18 cellular contexts compared by ENCODE assay signal in the genomic region with DNA sequence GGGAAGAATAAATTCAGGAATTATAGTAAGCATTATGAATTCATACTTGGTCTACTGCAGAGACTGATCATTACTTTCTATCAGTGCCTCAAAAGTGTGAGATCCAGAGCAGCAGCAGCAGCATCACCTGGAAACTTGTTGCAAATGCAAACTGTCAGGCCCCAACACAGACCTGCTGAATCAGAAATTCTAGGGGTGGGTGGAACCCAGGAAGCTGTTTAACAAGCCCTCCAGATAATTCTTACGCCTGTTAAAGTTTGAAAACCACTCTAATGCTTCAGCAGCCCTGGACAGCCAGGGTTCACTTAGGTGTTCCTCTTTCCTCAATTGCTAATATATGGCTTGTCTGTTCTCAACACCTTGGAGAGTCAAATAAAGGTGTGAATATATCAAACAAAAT. TPM values are rescaled to one million over a fixed set of nuclear protein-coding genes. Genes with fewer than 3 reads are reported as not detected.
DNase-seq lines count a peak whose midpoint lies in the region; ATAC-seq and TF ChIP-seq lines count a peak whose summit lies in the region.
"Had no signal": no experiment of that assay in that cellular context is flagged by ENCODE, and none has a peak within 500 bp of the region (broad histone marks: within the 10 kb centered on the region; RNA-seq: fewer than 3 reads in every experiment).

No MANE protein-coding gene starts in this region.

- no peak overlapping the region for H3K27ac ChIP-seq in CD4-positive, alpha-beta memory T cell (ENCODE audit: low read depth, low read length)
- no peak overlapping the region for H3K27ac ChIP-seq in foreskin keratinocyte
- H3K27ac ChIP-seq in spleen, result peak overlapping the region in 1 of 8 donors; percentile 7
- H3K27ac ChIP-seq: HL-60 had no signal

- no peak overlapping the region for H3K4me3 Mint-ChIP-seq in CD4-positive, alpha-beta memory T cell
- no peak overlapping the region for H3K4me3 Mint-ChIP-seq in naive thymus-derived CD8-positive, alpha-beta T cell

- POLR2A ChIA-PET in CD4-positive, alpha-beta memory T cell (lab: Charles Lee; ENCODE audit: partially characterized antibody), result interaction anchor here (6.3 kb wide), 1 partner anchor 19 kb away, joined by 39 read pairs; the partner anchor contains the start of gene CACUL1
- POLR2A ChIA-PET in naive thymus-derived CD8-positive, alpha-beta T cell (lab: Charles Lee), result interaction anchor here (0.5 to 1.1 kb wide), 3 partner anchors 19 to 63 kb away, joined by 3 to 5 read pairs (median 4); partner anchors contain the start of gene CACUL1

- DNase-seq in CD4-positive, alpha-beta memory T cell, result no peak
- DNase-seq in RPMI8226 (peak; percentile 12), foreskin keratinocyte (peak in 1 of 2 donors; percentile 57), NCI-H1930 (lab: John Stamatoyannopoulos, UW) (no peak), spleen (no peak), EL (no peak), SK-N-DZ (ENCODE audit: low spot score) (no peak)
- no peak for DNase-seq in naive thymus-derived CD8-positive, alpha-beta T cell
- DNase-seq: CD8-positive, alpha-beta memory T cell; H7; Kasumi-1; MM.1S; NCI-H1092; NCI-H146; NCI-H2081 had no signal

- intact Hi-C loops in CD4-positive, alpha-beta memory T cell (cut with micrococcal nuclease), result no loop called here
- intact Hi-C loops in spleen (cut with DNase I; ENCODE audit: low total_unique reads), result no loop called here

- H3K36me3 ChIP-seq in CD4-positive, alpha-beta memory T cell (ENCODE audit: insufficient read depth, low read length), result no peaks in the 10 kb centered on the region
- no peaks in the 10 kb centered on the region for H3K36me3 ChIP-seq in spleen

- H3K4me1 ChIP-seq in CD4-positive, alpha-beta memory T cell (ENCODE audit: insufficient read depth, low read length), result peaks cover 68% of the 10 kb centered on the region
- peaks cover 18% of the 10 kb centered on the region for H3K4me1 ChIP-seq in foreskin keratinocyte
- H3K4me1 ChIP-seq in spleen, result peaks cover 33 to 100% (median 84%) of the 10 kb centered on the region in 6 donors

- H3K9me3 Mint-ChIP-seq in CD4-positive, alpha-beta memory T cell, result no peaks in the 10 kb centered on the region
- no peaks in the 10 kb centered on the region for H3K9me3 Mint-ChIP-seq in naive thymus-derived CD8-positive, alpha-beta T cell
- H3K9me3 Mint-ChIP-seq: CD8-positive, alpha-beta memory T cell; IgD-negative memory B cell had no signal

- H3K27me3 Mint-ChIP-seq in CD4-positive, alpha-beta memory T cell, result no peaks in the 10 kb centered on the region
- H3K27me3 Mint-ChIP-seq in naive thymus-derived CD8-positive, alpha-beta T cell, result no peaks in the 10 kb centered on the region
- H3K27me3 Mint-ChIP-seq: CD8-positive, alpha-beta memory T cell; IgD-negative memory B cell had no signal

- TF ChIP-seq CTCF in foreskin keratinocyte (conservative IDR thresholded peaks at IDR 0.05) (no peak), spleen (IDR thresholded peaks at IDR 0.05 in 8 of 11, conservative IDR thresholded peaks at IDR 0.05 in 3 of 11) (no peak)

- no peak for TF ChIP-seq POLR2A in spleen (IDR thresholded peaks at IDR 0.05)

- H3K9me3 ChIP-seq in CD4-positive, alpha-beta memory T cell (ENCODE audit: control insufficient read depth in 1 of 2, low read length in 2 of 2), result no peaks in the 10 kb centered on the region
- no peaks in the 10 kb centered on the region for H3K9me3 ChIP-seq in spleen

- H3K4me1 Mint-ChIP-seq in CD4-positive, alpha-beta memory T cell, result peaks cover 68 to 94% (median 81%) of the 10 kb centered on the region in 4 donors
- H3K4me1 Mint-ChIP-seq in naive thymus-derived CD8-positive, alpha-beta T cell, result peaks cover 43 to 95% (median 88%) of the 10 kb centered on the region in 4 donors

- 53 to 79% (median 72%) methylated on average over 1 of the region's 1 CpG for WGBS in spleen, 5 donors

- CTCF ChIA-PET in CD4-positive, alpha-beta memory T cell (lab: Charles Lee; ENCODE audit: partially characterized antibody), result interaction anchor here (1.1 to 4.3 kb wide), 3 partner anchors 18 to 166 kb away, joined by 3 to 27 read pairs (median 16); partner anchors contain the start of gene CACUL1

- no peak overlapping the region for H3K4me3 ChIP-seq in CD4-positive, alpha-beta memory T cell (ENCODE audit: low read length in 2 of 2)
- no peak overlapping the region for H3K4me3 ChIP-seq in spleen

- peak; percentile 65 for ATAC-seq in foreskin keratinocyte
- no peak for ATAC-seq in naive thymus-derived CD8-positive, alpha-beta T cell
- ATAC-seq: Panc1 had no signal

- H3K36me3 Mint-ChIP-seq in CD4-positive, alpha-beta memory T cell, result no peaks in the 10 kb centered on the region
- H3K36me3 Mint-ChIP-seq in naive thymus-derived CD8-positive, alpha-beta T cell, result no peaks in the 10 kb centered on the region
- H3K36me3 Mint-ChIP-seq: CD8-positive, alpha-beta memory T cell; IgD-negative memory B cell had no signal

- peak overlapping the region in 4 of 7 donors; percentile 3 to 31 (median 16) for H3K27ac Mint-ChIP-seq in CD4-positive, alpha-beta memory T cell
- peak overlapping the region in 7 of 10 donors; percentile 6 to 95 (median 35) for H3K27ac Mint-ChIP-seq in naive thymus-derived CD8-positive, alpha-beta T cell

- H3K27me3 ChIP-seq in CD4-positive, alpha-beta memory T cell (ENCODE audit: insufficient read depth, low read length), result no peaks in the 10 kb centered on the region
- no peaks in the 10 kb centered on the region for H3K27me3 ChIP-seq in foreskin keratinocyte
- no peaks in the 10 kb centered on the region for H3K27me3 ChIP-seq in spleen (replicated peaks in 1 of 7)

RNA-seq across cellular contexts. Expression of gene CACUL1, which starts 19.5 kb away (rescaled TPM):
- 10 to 100 TPM; 32.1 to 32.3 TPM for total RNA-seq in CD4-positive, alpha-beta memory T cell
- polyA plus RNA-seq in CD4-positive, alpha-beta memory T cell, result 10 to 100 TPM; 14.9 to 30.5 TPM
- total RNA-seq in foreskin keratinocyte (33.2 and 36.4 TPM in 2 replicates), spleen (10 to 100 TPM; 29.9 to 56.7 (median 42.6) TPM)
- polyA plus RNA-seq in foreskin keratinocyte (6.9 and 7.2 TPM in 2 replicates), spleen (1 to 10 TPM; 4.3 to 7.3 (median 4.5) TPM)
- total RNA-seq in naive thymus-derived CD8-positive, alpha-beta T cell, result 10 to 100 TPM; 37.8 to 42.1 TPM
- 10 to 100 TPM; 23.1 to 29.2 (median 25.4) TPM for polyA plus RNA-seq in naive thymus-derived CD8-positive, alpha-beta T cell
- polyA plus RNA-seq in SK-N-DZ (2014; cell fraction: cytosol; rRNA removed), result 8.5 and 17.1 TPM in 2 replicates
- 11.5 and 24.2 TPM in 2 replicates for polyA plus RNA-seq in SK-N-DZ (2014; cell fraction: nucleus; rRNA removed)
